ENCODE assay signal across 1 cellular context in genomic region chr11:72625746-72626636, GRCh38.
TF ChIP-seq lines count a peak whose summit lies in the region.

No MANE protein-coding gene starts in this region.

TF ChIP-seq in HepG2, 621 proteins besides CTCF, POLR2A, EP300 and RAD21 (continued from another document and continues in another):
- TF ChIP-seq ZNF784 (CRISPR knock-in tag; IDR thresholded peaks at IDR 0.05; ENCODE audit: borderline replicate concordance) (no peak), ZNF251 (CRISPR knock-in tag; IDR thresholded peaks at IDR 0.05) (no peak), ZBTB40 (IDR thresholded peaks at IDR 0.05) (no peak), ZBTB40 (CRISPR knock-in tag; IDR thresholded peaks at IDR 0.05) (no peak), ZNF713 (CRISPR knock-in tag; IDR thresholded peaks at IDR 0.05) (no peak), ZNF484 (CRISPR knock-in tag; IDR thresholded peaks at IDR 0.05; ENCODE audit: borderline replicate concordance, low read depth) (no peak), ZNF768 (CRISPR knock-in tag; IDR thresholded peaks at IDR 0.05) (peak; percentile 34; the same call in 1 of the 2 replicates), FOXA3 (CRISPR knock-in tag; IDR thresholded peaks at IDR 0.05) (peak; percentile 60; the same call in 1 of the 2 replicates), FOXO4 (CRISPR knock-in tag; conservative IDR thresholded peaks at IDR 0.05) (no peak), SRF (IDR thresholded peaks at IDR 0.05; ENCODE audit: low read depth, low read length) (no peak), ZNF292 (CRISPR knock-in tag; IDR thresholded peaks at IDR 0.05; ENCODE audit: borderline replicate concordance, low read depth) (0 out of 2 replicates have a peak, but pooled peaks have one; percentile 45), ZFX (CRISPR knock-in tag; IDR thresholded peaks at IDR 0.05; ENCODE audit: low read depth) (peak; percentile 73), TEAD3 (CRISPR knock-in tag; optimal IDR thresholded peaks at IDR 0.05; ENCODE audit: borderline replicate concordance) (peak; percentile 28), TARDBP (CRISPR knock-in tag; IDR thresholded peaks at IDR 0.05) (peak; percentile 32; the same call in 1 of the 2 replicates), THAP9 (CRISPR knock-in tag; IDR thresholded peaks at IDR 0.05; ENCODE audit: borderline replicate concordance) (peak; percentile 17; the same call in 1 of the 2 replicates), TBX2 (CRISPR knock-in tag; IDR thresholded peaks at IDR 0.05; ENCODE audit: borderline replicate concordance) (no peak; the same call in 1 of the 2 replicates), NRL (CRISPR knock-in tag; IDR thresholded peaks at IDR 0.05; ENCODE audit: borderline replicate concordance) (no peak; the same call in 1 of the 2 replicates), ZFY (CRISPR knock-in tag; IDR thresholded peaks at IDR 0.05) (peak; percentile 32; the same call in 1 of the 2 replicates), LCORL (IDR thresholded peaks at IDR 0.05) (no peak), LCORL (CRISPR knock-in tag; IDR thresholded peaks at IDR 0.05) (peak; percentile 65; the same call in 1 of the 2 replicates), HMG20A (CRISPR knock-in tag; IDR thresholded peaks at IDR 0.05; ENCODE audit: borderline replicate concordance) (no peak), BCL3 (CRISPR knock-in tag; IDR thresholded peaks at IDR 0.05) (no peak), ZNF687 (CRISPR knock-in tag; IDR thresholded peaks at IDR 0.05) (peak; percentile 74), MED1 (CRISPR knock-in tag; IDR thresholded peaks at IDR 0.05) (peak; percentile 41; the same call in 1 of the 2 replicates), ARID5B (CRISPR knock-in tag; IDR thresholded peaks at IDR 0.05) (peak; percentile 34; the same call in 1 of the 2 replicates), SNAPC5 (CRISPR knock-in tag; IDR thresholded peaks at IDR 0.05; ENCODE audit: borderline replicate concordance) (no peak), ZNF83 (CRISPR knock-in tag; IDR thresholded peaks at IDR 0.05; ENCODE audit: borderline replicate concordance) (no peak), FOXM1 (CRISPR knock-in tag; IDR thresholded peaks at IDR 0.05) (no peak), TAF1 (CRISPR knock-in tag; IDR thresholded peaks at IDR 0.05) (no peak), ZNF430 (CRISPR knock-in tag; IDR thresholded peaks at IDR 0.05) (0 out of 2 replicates have a peak, but pooled peaks have one; percentile 52)
